1 cellular context compared by ENCODE assay signal in genomic region chr3:177351195-177351594, GRCh38.
TF ChIP-seq lines count a peak whose summit lies in the region.

No MANE protein-coding gene starts in this region.

TF ChIP-seq in HCT116, 20 proteins besides CTCF, POLR2A, EP300 and RAD21 (continued from another document):
- no peak for TF ChIP-seq REST (IDR thresholded peaks at IDR 0.05; ENCODE audit: low read depth)
- no peak for TF ChIP-seq JUND (IDR thresholded peaks at IDR 0.05)
- no peak for TF ChIP-seq ZFX (IDR thresholded peaks at IDR 0.05)
- TF ChIP-seq EGR1 (IDR thresholded peaks at IDR 0.05; ENCODE audit: low read depth): no peak
- TF ChIP-seq POLR2AphosphoS5 (IDR thresholded peaks at IDR 0.05; ENCODE audit: low read depth, low read length): no peak
